Comparison of ENCODE assay signal across 22 cellular contexts in genomic region chr10:58859541-58859940, GRCh38.
DNase-seq lines count a peak whose midpoint lies in the region; ATAC-seq, FAIRE-seq and TF ChIP-seq lines count a peak whose summit lies in the region.
"Had no signal": no experiment of that assay in that cellular context is flagged by ENCODE, and none has a peak within 500 bp of the region (broad histone marks: within the 10 kb centered on the region; RNA-seq: fewer than 3 reads in every experiment).

No MANE protein-coding gene starts in this region.

- ATAC-seq in HG03520 (IDR thresholded peaks at IDR 0.05; ENCODE audit: unreplicated experiment): no peak

- TF ChIP-seq CTCF in WERI-Rb-1 (IDR thresholded peaks at IDR 0.05; ENCODE audit: low read depth, low read length): no peak

- H3K4me3 ChIP-seq in skeletal muscle satellite cell (ENCODE audit: low read length) (no peak overlapping the region), WERI-Rb-1 (ENCODE audit: low read depth, low read length) (no peak overlapping the region)

- H3K4me1 ChIP-seq in skeletal muscle satellite cell (ENCODE audit: control insufficient read depth, insufficient read depth, low read length): peaks cover 38% of the 10 kb centered on the region

- FAIRE-seq in GM12891 (lab: Jason Lieb, UNC) (peak; percentile 16), RCC 7860 (lab: Jason Lieb, UNC) (no peak)
- FAIRE-seq: D721Med had no signal

- H3K36me3 ChIP-seq in skeletal muscle satellite cell (ENCODE audit: insufficient read depth, low read length): no peaks in the 10 kb centered on the region
- H3K36me3 ChIP-seq in WERI-Rb-1: no peaks in the 10 kb centered on the region

- H3K9me3 ChIP-seq in skeletal muscle satellite cell (replicated peaks; ENCODE audit: low read length) (no peaks in the 10 kb centered on the region), WERI-Rb-1 (ENCODE audit: severe bottlenecking) (peaks cover 3% of the 10 kb centered on the region)

- H3K27ac ChIP-seq in WERI-Rb-1: no peak overlapping the region

- H3K27me3 ChIP-seq in skeletal muscle satellite cell (ENCODE audit: control insufficient read depth, insufficient read depth, low read length) (no peaks in the 10 kb centered on the region), WERI-Rb-1 (ENCODE audit: insufficient read depth, low read depth, severe bottlenecking) (no peaks in the 10 kb centered on the region)

- no peak for TF ChIP-seq POLR2A in GM12891 (IDR thresholded peaks at IDR 0.05; ENCODE audit: low read depth, low read length)

- DNase-seq in GM12891 (ENCODE audit: insufficient read length, low spot score) (no peak), NCI-H69 (lab: John Stamatoyannopoulos, UW) (peak; percentile 4), fibroblast of gingiva (ENCODE audit: low read depth) (peak; percentile 48), RCC 7860 (ENCODE audit: low spot score) (no peak), WERI-Rb-1 (no peak)
- DNase-seq: DMS53, EL, GF-D8, Kasumi-1, NCI-H1092, NCI-H1436, NCI-H187 treated with DMSO at 0.1 percent for 48 hours, NCI-H2107, NCI-H2227 treated with DMSO at 0.1 percent for 48 hours, NCI-H510A treated with DMSO at 0.1 percent for 48 hours, NCI-H82, RPMI8226, SHP77, SW 1271 had no signal

- peak overlapping the region; percentile 28 for H3K9ac ChIP-seq in skeletal muscle satellite cell (ENCODE audit: low read depth, low read length)

- H3K4me2 ChIP-seq in skeletal muscle satellite cell (ENCODE audit: low read length): no peak overlapping the region

TF ChIP-seq in GM12891, 5 proteins besides CTCF, POLR2A, EP300 and RAD21:
- TF ChIP-seq POU2F2 (IDR thresholded peaks at IDR 0.05; ENCODE audit: low read depth, low read length) (no peak), TAF1 (IDR thresholded peaks at IDR 0.05; ENCODE audit: low read depth, low read length) (no peak), SPI1 (IDR thresholded peaks at IDR 0.05; ENCODE audit: low read depth, low read length) (no peak), PAX5 (IDR thresholded peaks at IDR 0.05; ENCODE audit: insufficient read depth, low read length, severe bottlenecking) (no peak), POLR2AphosphoS5 (IDR thresholded peaks at IDR 0.05; ENCODE audit: low read depth, low read length) (no peak)

Comparison
In these comparisons a context has a peak if more than half of its experiments do, and no peak if none do; other contexts are left out.
1. DNase-seq: peak in NCI-H69 (single experiment) and fibroblast of gingiva (single experiment); none in GM12891 (single experiment), RCC 7860 (single experiment) and WERI-Rb-1 (single experiment).